ENCODE assay signal across 19 cellular contexts in genomic region chr3:197012021-197012883, GRCh38.
"Had no signal": no experiment of that assay in that cellular context is flagged by ENCODE, and none has a peak within 500 bp of the region (broad histone marks: within the 10 kb centered on the region; RNA-seq: fewer than 3 reads in every experiment).

No MANE protein-coding gene starts in this region.

- H3K36me3 ChIP-seq: esophagus squamous epithelium, gastroesophageal sphincter, spleen had no signal

- ATAC-seq: gastroesophageal sphincter; left lobe of liver; naive thymus-derived CD4-positive, alpha-beta T cell; sciatic nerve had no signal

- H3K27ac Mint-ChIP-seq: naive thymus-derived CD4-positive, alpha-beta T cell had no signal

- H3K4me3 Mint-ChIP-seq: naive thymus-derived CD4-positive, alpha-beta T cell; nephron progenitor cell had no signal

- H3K27me3 Mint-ChIP-seq: naive thymus-derived CD4-positive, alpha-beta T cell had no signal

- H3K27ac ChIP-seq: esophagus squamous epithelium, gastroesophageal sphincter, hepatocyte, spleen had no signal

- H3K36me3 Mint-ChIP-seq: naive thymus-derived CD4-positive, alpha-beta T cell had no signal

- H3K9me3 Mint-ChIP-seq: naive thymus-derived CD4-positive, alpha-beta T cell; nephron progenitor cell had no signal

- H3K4me1 Mint-ChIP-seq: naive thymus-derived CD4-positive, alpha-beta T cell had no signal

- H3K27me3 ChIP-seq: dorsolateral prefrontal cortex, esophagus squamous epithelium, gastroesophageal sphincter, hepatocyte had no signal

- H3K4me3 ChIP-seq: dorsolateral prefrontal cortex, esophagus squamous epithelium, gastroesophageal sphincter, hepatocyte, spleen had no signal

- H3K4me1 ChIP-seq: esophagus squamous epithelium, gastroesophageal sphincter, spleen had no signal

- DNase-seq: cortex of kidney; effector CD8-positive, alpha-beta T cell; esophagus squamous epithelium; foreskin fibroblast; glutamatergic neuron; mammary epithelial cell; naive thymus-derived CD4-positive, alpha-beta T cell; nephron progenitor cell; spleen; stimulated activated CD4-positive, alpha-beta T cell treated with anti-CD3 and anti-CD28 coated beads, Interleukin-15, amount 100 ng/mL, for 24 hours; stimulated activated CD4-positive, alpha-beta T cell treated with anti-CD3 and anti-CD28 coated beads, Interleukin-1b, Interleukin-23, amount 100 ng/mL, for 48 hours; stimulated activated CD4-positive, alpha-beta T cell treated with anti-CD3 and anti-CD28 coated beads, Interleukin-4, amount 100 ng/mL, for 24 hours; stimulated activated naive CD4-positive, alpha-beta T cell; trophoblast cell had no signal

- H3K9me3 ChIP-seq: esophagus squamous epithelium, gastroesophageal sphincter, spleen had no signal
